ENCODE assay signal across 8 cellular contexts in genomic region chrX:13752646-13753045, GRCh38. TPM values are rescaled to one million over a fixed set of nuclear protein-coding genes. Genes with fewer than 3 reads are reported as not detected.
DNase-seq lines count a peak whose midpoint lies in the region; ATAC-seq and TF ChIP-seq lines count a peak whose summit lies in the region.

No MANE protein-coding gene starts in this region.

- H4K20me1 ChIP-seq in BLaER1 = peaks cover 13% of the 10 kb centered on the region

- ATAC-seq in GM19043 (IDR thresholded peaks at IDR 0.05; ENCODE audit: low read depth, unreplicated experiment) (peak; percentile 67), HG03097 (IDR thresholded peaks at IDR 0.05; ENCODE audit: low FRiP score, unreplicated experiment) (peak; percentile 64)

- intact Hi-C loops in prostate gland (cut with DNase I) = loop anchor here (5.0 kb wide), 1 partner anchor 280 kb away; no protein-coding TSS in a partner anchor

- no peak for TF ChIP-seq POLR2A in prostate gland (IDR thresholded peaks at IDR 0.05)

- H3K27me3 ChIP-seq in BLaER1 (peaks cover 9% of the 10 kb centered on the region; the same call in 1 of the 2 replicates), SJCRH30 (no peaks in the 10 kb centered on the region), prostate gland (replicated peaks; ENCODE audit: insufficient read depth) (no peaks in the 10 kb centered on the region)

- peaks cover 65% of the 10 kb centered on the region for H3K36me3 ChIP-seq in BLaER1
- peaks cover 51% of the 10 kb centered on the region for H3K36me3 ChIP-seq in SJCRH30
- H3K36me3 ChIP-seq in prostate gland = no peaks in the 10 kb centered on the region

- H3K9me3 ChIP-seq in BLaER1 (no peaks in the 10 kb centered on the region), SJCRH30 (replicated peaks) (no peaks in the 10 kb centered on the region), prostate gland (no peaks in the 10 kb centered on the region)

- H3K4me1 ChIP-seq in BLaER1 = peaks cover 71% of the 10 kb centered on the region
- H3K4me1 ChIP-seq in SJCRH30 = peaks cover 6% of the 10 kb centered on the region; the same call in 1 of the 2 replicates
- no peaks in the 10 kb centered on the region for H3K4me1 ChIP-seq in prostate gland (replicated peaks)

- H3K4me3 ChIP-seq in BLaER1 = no peak overlapping the region
- no peak overlapping the region for H3K4me3 ChIP-seq in SJCRH30
- H3K4me3 ChIP-seq in prostate gland = no peak overlapping the region

- TF ChIP-seq CTCF in prostate gland (IDR thresholded peaks at IDR 0.05) = no peak

- DNase-seq in SJCRH30 (peak; percentile 11 to 62), NCI-H2196 (lab: John Stamatoyannopoulos, UW; ENCODE audit: unreplicated experiment) (no peak), prostate gland (ENCODE audit: low spot score) (no peak), NCI-H1417 (lab: John Stamatoyannopoulos, UW) (no peak), NCI-H1048 (lab: John Stamatoyannopoulos, UW) (no peak)

- WGBS in prostate gland = 66% methylated on average over 3 of the region's 3 CpGs

- H3K27ac ChIP-seq in BLaER1 (peak overlapping the region; percentile 70), SJCRH30 (no peak overlapping the region; the same call in 1 of the 2 replicates), prostate gland (peak overlapping the region in 1 of 2 donors; percentile 31)

- H3K4me2 ChIP-seq in BLaER1 = peak overlapping the region; percentile 72

- H3K9ac ChIP-seq in BLaER1 = no peak overlapping the region

RNA-seq across cellular contexts. Expression of gene OFD1, which starts 18.1 kb away (rescaled TPM):
- total RNA-seq in SJCRH30 (2014; rRNA removed; shearing (Covaris generic)) = 23.8 and 28.4 TPM in 2 replicates
- 10 to 100 TPM; 23.6 to 36.2 TPM for total RNA-seq in prostate gland

RNA-seq across cellular contexts. Expression of gene TRAPPC2, which starts 18.2 kb away (rescaled TPM):
- 33.1 and 38.8 TPM in 2 replicates for total RNA-seq in SJCRH30 (2014; rRNA removed; shearing (Covaris generic))
- 10 to 100 TPM; 15.6 to 20.2 TPM for total RNA-seq in prostate gland

Comparison
In these comparisons a context has a peak if more than half of its experiments do, and no peak if none do; other contexts are left out.
1. DNase-seq: peak in SJCRH30 (2 of 2); none in NCI-H2196 (single experiment), prostate gland (single experiment), NCI-H1417 (0 of 3) and NCI-H1048 (single experiment).